9 cellular contexts compared by ENCODE assay signal in the genomic region with DNA sequence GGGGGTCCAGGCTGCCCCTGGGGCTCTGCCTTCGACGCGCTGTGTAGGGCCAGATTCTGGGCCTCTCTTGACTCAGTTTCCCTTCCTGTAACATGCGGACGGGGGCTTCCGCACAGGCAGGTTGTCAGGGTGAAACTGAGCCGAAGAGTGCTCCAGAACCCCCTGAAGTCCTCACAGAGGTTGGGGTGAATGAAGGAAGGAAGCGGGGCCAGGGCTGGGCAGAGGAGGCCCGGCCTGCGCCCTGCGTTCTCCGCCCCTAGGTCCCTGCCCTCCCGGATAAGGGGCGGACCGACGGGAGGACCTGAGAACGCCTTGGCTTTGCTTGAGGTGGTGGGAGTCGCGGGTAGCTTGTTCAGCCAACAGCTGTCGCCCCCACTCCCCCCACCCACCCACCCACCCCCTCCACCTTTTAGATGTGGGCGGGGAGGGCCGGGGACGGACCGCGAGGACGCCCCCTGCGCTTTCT. TPM values are rescaled to one million over a fixed set of nuclear protein-coding genes. Genes with fewer than 3 reads are reported as not detected.
A peak's percentile ranks its signal among the peaks of the same experiment; 100 is the strongest.
DNase-seq lines count a peak whose midpoint lies in the region; ATAC-seq and TF ChIP-seq lines count a peak whose summit lies in the region.
"Had no signal": no experiment of that assay in that cellular context is flagged by ENCODE, and none has a peak within 500 bp of the region (broad histone marks: within the 10 kb centered on the region; RNA-seq: fewer than 3 reads in every experiment).

No MANE protein-coding gene starts in this region.

- peaks cover 53% of the 10 kb centered on the region for H3K79me2 ChIP-seq in DND-41 (ENCODE audit: insufficient read depth, low read length)
- peaks cover 4% of the 10 kb centered on the region for H3K79me2 ChIP-seq in osteoblast (ENCODE audit: insufficient read depth, low read length)

- no peaks in the 10 kb centered on the region for H3K9me3 ChIP-seq in DND-41 (ENCODE audit: insufficient read depth, low read length, severe bottlenecking)
- no peaks in the 10 kb centered on the region for H3K9me3 ChIP-seq in osteoblast (ENCODE audit: low read depth, low read length)

- H3K4me1 ChIP-seq in DND-41 (ENCODE audit: insufficient read depth, low read length) (peaks cover 30% of the 10 kb centered on the region), osteoblast (ENCODE audit: insufficient read depth, low read length) (no peaks in the 10 kb centered on the region)

- ATAC-seq in DND-41 (ENCODE audit: insufficient read depth, low read depth), result no peak
- no peak for ATAC-seq in HG02759 (IDR thresholded peaks at IDR 0.05; ENCODE audit: unreplicated experiment)

- H3K4me2 ChIP-seq in DND-41 (ENCODE audit: insufficient read depth, low read length), result peak overlapping the region; percentile 19
- H3K4me2 ChIP-seq in osteoblast (ENCODE audit: insufficient read depth, low read length), result no peak overlapping the region

- H3K27me3 ChIP-seq in DND-41 (ENCODE audit: insufficient read depth, low read length, poor library complexity), result peaks cover 21% of the 10 kb centered on the region
- peaks cover 9% of the 10 kb centered on the region for H3K27me3 ChIP-seq in osteoblast (ENCODE audit: insufficient read depth, low read length)

- no peak for DNase-seq in DND-41
- DNase-seq in NB4 (ENCODE audit: low read depth), result peak; percentile 52
- no peak for DNase-seq in fibroblast of the aortic adventitia (ENCODE audit: low read depth)
- peak; percentile 95 for DNase-seq in osteoblast (ENCODE audit: insufficient read length, low spot score, missing footprints)
- no peak for DNase-seq in SHP77 treated with DMSO at 0.1 percent for 48 hours (lab: John Stamatoyannopoulos, UW)
- no peak for DNase-seq in hepatic stellate cell (ENCODE audit: low spot score)
- no peak for DNase-seq in NCI-H1436 (lab: John Stamatoyannopoulos, UW)
- DNase-seq: stimulated activated naive CD4-positive, alpha-beta T cell had no signal

- no peak overlapping the region for H3K27ac ChIP-seq in DND-41 (ENCODE audit: low read length)
- no peak overlapping the region for H3K27ac ChIP-seq in osteoblast (ENCODE audit: low read depth, low read length)

- H4K20me1 ChIP-seq in DND-41 (ENCODE audit: insufficient read depth, low read length) (peaks cover 37% of the 10 kb centered on the region), osteoblast (ENCODE audit: insufficient read depth, low read length) (no peaks in the 10 kb centered on the region)

- H2AFZ ChIP-seq in DND-41 (ENCODE audit: low read depth, low read length) (no peak overlapping the region), osteoblast (ENCODE audit: low read length) (no peak overlapping the region)

- TF ChIP-seq CTCF in DND-41 (IDR thresholded peaks at IDR 0.05; ENCODE audit: borderline replicate concordance, extremely low read depth, low read length, poor library complexity, severe bottlenecking) (no peak), NB4 (IDR thresholded peaks at IDR 0.05; ENCODE audit: low read depth, low read length) (no peak), fibroblast of the aortic adventitia (IDR thresholded peaks at IDR 0.05; ENCODE audit: insufficient read depth, low read length) (no peak), osteoblast (IDR thresholded peaks at IDR 0.05; ENCODE audit: extremely low read depth, low read depth, low read length) (no peak)

- H3K36me3 ChIP-seq in DND-41 (ENCODE audit: insufficient read depth, low read length), result peaks cover 7% of the 10 kb centered on the region; the same call in 1 of the 2 replicates
- H3K36me3 ChIP-seq in osteoblast (ENCODE audit: insufficient read depth, low read length), result no peaks in the 10 kb centered on the region

- no peak overlapping the region for H3K9ac ChIP-seq in DND-41 (ENCODE audit: low read depth, low read length)

- TF ChIP-seq POLR2A in NB4 (IDR thresholded peaks at IDR 0.05; ENCODE audit: extremely low read depth, insufficient read length), result no peak

- H3K4me3 ChIP-seq in DND-41 (ENCODE audit: low read depth in 1 of 2, low read length in 2 of 2) (0 out of 4 replicates have a peak overlapping the region, but pooled peaks of 1 of the 2 experiments have one; percentile 18), NB4 (ENCODE audit: low read depth, low read length) (no peak overlapping the region), fibroblast of the aortic adventitia (ENCODE audit: low read depth, low read length) (peak overlapping the region; percentile 56), osteoblast (ENCODE audit: insufficient read depth, low read length) (no peak overlapping the region)

RNA-seq across cellular contexts. Expression of a gene that starts 0.6 kb away (rescaled TPM):
- total RNA-seq in fibroblast of the aortic adventitia (ENCODE audit: low replicate concordance), result 1.6 and 3.8 TPM in 2 replicates
- 12.7 and 14.1 TPM in 2 replicates for total RNA-seq in osteoblast

Comparison
In these comparisons a context has a peak if more than half of its experiments do, and no peak if none do; other contexts are left out.
1. DNase-seq: peak in NB4 (single experiment) and osteoblast (single experiment); none in DND-41 (single experiment), fibroblast of the aortic adventitia (single experiment), SHP77 treated with DMSO at 0.1 percent for 48 hours (single experiment), hepatic stellate cell (single experiment) and NCI-H1436 (single experiment).